Comparison of ENCODE assay signal across 19 cellular contexts in genomic region chr14:95113476-95113875, GRCh38.
"Had no signal": no experiment of that assay in that cellular context is flagged by ENCODE, and none has a peak within 500 bp of the region (broad histone marks: within the 10 kb centered on the region; RNA-seq: fewer than 3 reads in every experiment).

No MANE protein-coding gene starts in this region.

- H3K9me3 Mint-ChIP-seq: activated naive CD8-positive, alpha-beta T cell treated with anti-CD3 and anti-CD28 coated beads, Interleukin-2, amount 10 ng/mL, durations not matched to agents 7 days and 5 days; activated T-helper 2 cell treated with anti-CD3 and anti-CD28 coated beads, Interferon-gamma antibody, Interleukin-2, Interleukin-4, amounts not matched to agents 10 μg/mL and 5 μg/mL and 100 μg/mL, durations not matched to agents 14 hours and 24 hours and 36 hours; natural killer cell; T-cell; WTC11 had no signal

- DNase-seq: activated naive CD4-positive, alpha-beta T cell; activated naive CD8-positive, alpha-beta T cell treated with anti-CD3 and anti-CD28 coated beads, Interleukin-2, amount 10 ng/mL, durations not matched to agents 7 days and 5 days; activated T-cell treated with anti-CD3 and anti-CD28 coated beads, Interleukin-2, amount 50 U/mL, for 1 hour; amniotic stem cell; cerebellar nuclear complex; foreskin fibroblast; heart right ventricle; lower lobe of right lung; natural killer cell; ovary; stimulated activated CD4-positive, alpha-beta T cell treated with anti-CD3 and anti-CD28 coated beads, Interleukin-1b, Interleukin-23, amount 100 ng/mL, for 48 hours; T-cell; T1000; upper lobe of right lung had no signal

- H3K27me3 ChIP-seq: heart right ventricle, ovary, upper lobe of right lung had no signal

- H3K9me3 ChIP-seq: heart right ventricle, lower lobe of right lung, ovary, upper lobe of right lung had no signal

- H3K4me3 ChIP-seq: coronary artery, heart right ventricle, lower lobe of right lung, ovary, skin epidermis, upper lobe of right lung had no signal

- ATAC-seq: heart right ventricle, lower lobe of right lung, natural killer cell, right cardiac atrium, T-cell, upper lobe of right lung, WTC11 had no signal

- H3K4me1 Mint-ChIP-seq: activated naive CD8-positive, alpha-beta T cell treated with anti-CD3 and anti-CD28 coated beads, Interleukin-2, amount 10 ng/mL, durations not matched to agents 7 days and 5 days had no signal

- H3K4me1 ChIP-seq: lower lobe of right lung, upper lobe of right lung had no signal

- H3K27ac ChIP-seq: coronary artery, heart right ventricle, lower lobe of right lung, ovary, skin epidermis, upper lobe of right lung had no signal

- H3K27me3 Mint-ChIP-seq: activated naive CD8-positive, alpha-beta T cell treated with anti-CD3 and anti-CD28 coated beads, Interleukin-2, amount 10 ng/mL, durations not matched to agents 7 days and 5 days; T-cell had no signal

- H3K4me3 Mint-ChIP-seq: activated naive CD8-positive, alpha-beta T cell treated with anti-CD3 and anti-CD28 coated beads, Interleukin-2, amount 10 ng/mL, durations not matched to agents 7 days and 5 days; natural killer cell; T-cell; WTC11 had no signal

- H3K27ac Mint-ChIP-seq: activated naive CD8-positive, alpha-beta T cell treated with anti-CD3 and anti-CD28 coated beads, Interleukin-2, amount 10 ng/mL, durations not matched to agents 7 days and 5 days; activated T-helper 2 cell treated with anti-CD3 and anti-CD28 coated beads, Interferon-gamma antibody, Interleukin-2, Interleukin-4, amounts not matched to agents 10 μg/mL and 5 μg/mL and 100 μg/mL, durations not matched to agents 14 hours and 24 hours and 36 hours; WTC11 had no signal

- H3K36me3 ChIP-seq: ovary had no signal
